27 cellular contexts compared by ENCODE assay signal in genomic region chr12:114873656-114874055, GRCh38.
DNase-seq lines count a peak whose midpoint lies in the region; ATAC-seq and TF ChIP-seq lines count a peak whose summit lies in the region.
"Had no signal": no experiment of that assay in that cellular context is flagged by ENCODE, and none has a peak within 500 bp of the region (broad histone marks: within the 10 kb centered on the region; RNA-seq: fewer than 3 reads in every experiment).

No MANE protein-coding gene starts in this region.

- intact Hi-C loops in IMR-90 (cut with micrococcal nuclease) = no loop called here

- H3K4ac ChIP-seq in IMR-90 (ENCODE audit: low read depth, low read length) = no peak overlapping the region

- H4K5ac ChIP-seq in IMR-90 (ENCODE audit: low read depth, low read length) = no peak overlapping the region

- ATAC-seq in IMR-90 (ENCODE audit: low read depth) = no peak
- ATAC-seq: A549; CD8-positive, alpha-beta T cell had no signal

- no peak overlapping the region for H3K14ac ChIP-seq in IMR-90 (replicated peaks; ENCODE audit: low read depth, low read length)

- H3K27me3 ChIP-seq in IMR-90 (ENCODE audit: control insufficient read depth, insufficient read depth, low read length) (no peaks in the 10 kb centered on the region), HAP-1 (ENCODE audit: low read depth) (no peaks in the 10 kb centered on the region)
- H3K27me3 ChIP-seq: BE2C; BLaER1; BLaER1 treated with 17β-estradiol and CSF1 and Interleukin-3, amounts not matched to agents 10 nM and 100 nM had no signal

- in situ Hi-C loops in IMR-90 (cut with MboI; ENCODE audit: low sequenced_read_pairs) (no loop called here), HAP-1 (cut with MboI; ENCODE audit: low sequenced_read_pairs) (no loop called here)

- H3K9me1 ChIP-seq in IMR-90 (ENCODE audit: insufficient read depth, low read length) = peaks cover 2% of the 10 kb centered on the region

- H3K4me3 ChIP-seq in IMR-90 (ENCODE audit: insufficient read depth, low read depth, low read length) = no peak overlapping the region
- no peak overlapping the region for H3K4me3 ChIP-seq in HAP-1
- H3K4me3 ChIP-seq: A549; BLaER1; BLaER1 treated with 17β-estradiol and CSF1 and Interleukin-3, amounts not matched to agents 10 nM and 100 nM had no signal

- H3K9me3 ChIP-seq in IMR-90 (ENCODE audit: control insufficient read depth, insufficient read depth, low read length) (no peaks in the 10 kb centered on the region), HAP-1 (no peaks in the 10 kb centered on the region)
- H3K9me3 ChIP-seq: A549; BE2C; BLaER1; BLaER1 treated with 17β-estradiol and CSF1 and Interleukin-3, amounts not matched to agents 10 nM and 100 nM; Caco-2 had no signal

- peak overlapping the region; percentile 31; the same call in 1 of the 2 replicates for H2AK5ac ChIP-seq in IMR-90 (ENCODE audit: low read depth, low read length)

- no peak overlapping the region for H3K56ac ChIP-seq in IMR-90 (ENCODE audit: extremely low read depth, insufficient read depth, low read length)

- DNase-seq in IMR-90 = no peak
- DNase-seq in HAP-1 (ENCODE audit: low spot score in 2 of 2) = no peak
- DNase-seq: 8988T; ACHN; AML-193; BE2C; C1 segment of cervical spinal cord; Caco-2; Calu3; CD4-positive, alpha-beta memory T cell; CD4-positive, alpha-beta T cell; CD4-positive, CD25-positive, alpha-beta regulatory T cell; CD8-positive, alpha-beta memory T cell; CD8-positive, alpha-beta T cell; COR-L47; DMS 273 treated with DMSO at 0.1 percent for 48 hours; DMS153; DMS53; DMS79; DMS79 treated with DMSO at 0.1 percent for 48 hours; DND-41; EL had no signal

- CTCF ChIA-PET in IMR-90 (lab: Yijun Ruan, JAX) = no interaction called here

- no peak overlapping the region for H2BK5ac ChIP-seq in IMR-90 (ENCODE audit: low read depth, low read length, poor library complexity, severe bottlenecking)

- H3K4me1 ChIP-seq in IMR-90 (ENCODE audit: control insufficient read depth, insufficient read depth, low read length) (peaks cover 5% of the 10 kb centered on the region), HAP-1 (no peaks in the 10 kb centered on the region)
- H3K4me1 ChIP-seq: A549 had no signal

- no peak overlapping the region for H2AK9ac ChIP-seq in IMR-90 (replicated peaks; ENCODE audit: low read depth, low read length, poor library complexity)

- H3K27ac ChIP-seq in IMR-90 (ENCODE audit: insufficient read depth, low read length) = no peak overlapping the region
- H3K27ac ChIP-seq: 22Rv1; A549; BLaER1; BLaER1 treated with 17β-estradiol and CSF1 and Interleukin-3, amounts not matched to agents 10 nM and 100 nM; C4-2B had no signal

- no peak overlapping the region; the same call in 2 of the 3 replicates for H2BK15ac ChIP-seq in IMR-90 (ENCODE audit: low read depth, low read length)

- H3K18ac ChIP-seq in IMR-90 (ENCODE audit: low read depth, low read length) = no peak overlapping the region

- no peak for TF ChIP-seq POLR2A in IMR-90 (IDR thresholded peaks at IDR 0.05; ENCODE audit: low read depth, low read length)

- dilution Hi-C loops in IMR-90 (cut with HindIII; ENCODE audit: low sequenced_read_pairs, unreplicated experiment) = no loop called here

- no peak overlapping the region for H2BK20ac ChIP-seq in IMR-90 (ENCODE audit: low read depth, low read length)

- POLR2A ChIA-PET in IMR-90 (lab: Charles Lee; ENCODE audit: unreplicated experiment) = no interaction called here

- H2AFZ ChIP-seq in IMR-90 (replicated peaks; ENCODE audit: low read length, poor library complexity) = no peak overlapping the region

- H2BK120ac ChIP-seq in IMR-90 (ENCODE audit: low read depth, low read length) = no peak overlapping the region

- H3K36me3 ChIP-seq in IMR-90 (ENCODE audit: control insufficient read depth, insufficient read depth, low read length) = no peaks in the 10 kb centered on the region
- no peaks in the 10 kb centered on the region for H3K36me3 ChIP-seq in HAP-1 (replicated peaks)
- H3K36me3 ChIP-seq: BE2C; BLaER1; BLaER1 treated with 17β-estradiol and CSF1 and Interleukin-3, amounts not matched to agents 10 nM and 100 nM had no signal

- no peak for TF ChIP-seq CTCF in IMR-90 (conservative IDR thresholded peaks at IDR 0.05; ENCODE audit: low read depth, low read length)

- H3K79me1 ChIP-seq in IMR-90 (ENCODE audit: low read depth in 1 of 2, low read length in 2 of 2) = no peaks in the 10 kb centered on the region

- no peaks in the 10 kb centered on the region for H4K20me1 ChIP-seq in IMR-90 (ENCODE audit: insufficient read depth, low read length)
- H4K20me1 ChIP-seq: BLaER1; BLaER1 treated with 17β-estradiol and CSF1 and Interleukin-3, amounts not matched to agents 10 nM and 100 nM had no signal

- WGBS in IMR-90 (ENCODE audit: extremely low coverage in 2 of 2, insufficient read length in 1 of 2), 2 experiments = no CpG with 5 or more reads among the region's 10 CpGs

- H4K91ac ChIP-seq in IMR-90 (ENCODE audit: insufficient read depth, low read depth, low read length) = no peak overlapping the region

- no peak overlapping the region for H4K8ac ChIP-seq in IMR-90 (ENCODE audit: low read depth in 2 of 2, low read length in 2 of 2)

- H3K9ac ChIP-seq in IMR-90 (ENCODE audit: low read depth, low read length) = no peak overlapping the region
- H3K9ac ChIP-seq: BLaER1; BLaER1 treated with 17β-estradiol and CSF1 and Interleukin-3, amounts not matched to agents 10 nM and 100 nM had no signal

- H3K4me2 ChIP-seq in IMR-90 (ENCODE audit: low read depth, low read length) = no peak overlapping the region
- H3K4me2 ChIP-seq: A549; BLaER1; BLaER1 treated with 17β-estradiol and CSF1 and Interleukin-3, amounts not matched to agents 10 nM and 100 nM had no signal

- H3K23ac ChIP-seq in IMR-90 (ENCODE audit: low read depth, low read length) = no peak overlapping the region

- no TSS peak for BruUV-seq in IMR-90 (replicated peaks; lab: Mats Ljungman, UMichigan)

- no peak for TF ChIP-seq RAD21 in IMR-90 (IDR thresholded peaks at IDR 0.05; ENCODE audit: low read length)

TF ChIP-seq in IMR-90, 13 proteins besides CTCF, POLR2A, EP300 and RAD21:
- TF ChIP-seq BHLHE40 (IDR thresholded peaks at IDR 0.05; ENCODE audit: low read depth, low read length) (no peak), RFX5 (IDR thresholded peaks at IDR 0.05; ENCODE audit: low read depth, low read length) (no peak)
